In the genomic region with DNA sequence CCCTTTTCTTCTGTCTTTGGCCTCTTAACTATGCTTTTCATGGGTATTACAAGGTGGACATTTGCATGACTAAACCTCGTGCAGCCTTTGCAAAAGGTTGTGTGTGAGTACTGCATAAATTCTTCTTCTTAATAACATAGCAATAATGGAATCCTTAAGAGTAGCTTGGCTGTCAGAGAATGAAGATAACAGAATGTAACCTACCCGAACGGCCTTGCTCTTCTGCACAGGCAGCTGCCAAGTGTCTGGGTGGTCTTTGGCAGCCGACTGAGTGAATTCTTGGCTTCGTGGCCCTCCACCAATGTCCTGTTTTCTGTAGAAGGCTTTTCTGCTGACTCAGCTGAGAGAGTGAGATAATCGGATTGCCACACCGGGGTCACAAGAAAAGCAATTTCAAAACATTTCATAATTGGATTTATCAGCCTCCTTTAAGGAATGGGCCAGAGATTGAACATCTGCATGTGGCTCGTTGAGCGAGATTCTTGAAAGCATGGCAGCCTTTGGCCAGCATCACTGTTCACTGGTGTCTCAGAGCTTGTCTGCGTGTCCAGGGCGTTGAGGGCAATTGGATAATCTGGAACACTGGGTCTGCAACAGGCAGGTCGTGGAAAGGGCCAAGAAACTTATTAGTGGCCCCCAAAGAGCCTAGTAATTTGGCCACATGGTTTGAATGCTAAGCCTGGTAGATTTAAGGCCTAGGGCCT, we compare ENCODE assay signal across 1 cellular context.
TF ChIP-seq lines count a peak whose summit lies in the region.

No MANE protein-coding gene starts in this region.

TF ChIP-seq in IMR-90, 13 proteins besides CTCF, POLR2A, EP300 and RAD21:
- TF ChIP-seq RFX5 (IDR thresholded peaks at IDR 0.05; ENCODE audit: low read depth, low read length), result no peak
- peak; percentile 33; the same call in 1 of the 2 replicates for TF ChIP-seq CEBPB (IDR thresholded peaks at IDR 0.05; ENCODE audit: low read depth, low read length)
- no peak for TF ChIP-seq BHLHE40 (IDR thresholded peaks at IDR 0.05; ENCODE audit: low read depth, low read length)
- TF ChIP-seq NFE2L2 (IDR thresholded peaks at IDR 0.05; ENCODE audit: low read depth, low read length), result no peak; the same call in 1 of the 2 replicates
- TF ChIP-seq MAFK (IDR thresholded peaks at IDR 0.05; ENCODE audit: low read depth, low read length), result peak; percentile 98
- no peak for TF ChIP-seq MAZ (IDR thresholded peaks at IDR 0.05; ENCODE audit: borderline replicate concordance, low read depth, low read length)
